ENCODE assay signal across 8 cellular contexts in the genomic region with DNA sequence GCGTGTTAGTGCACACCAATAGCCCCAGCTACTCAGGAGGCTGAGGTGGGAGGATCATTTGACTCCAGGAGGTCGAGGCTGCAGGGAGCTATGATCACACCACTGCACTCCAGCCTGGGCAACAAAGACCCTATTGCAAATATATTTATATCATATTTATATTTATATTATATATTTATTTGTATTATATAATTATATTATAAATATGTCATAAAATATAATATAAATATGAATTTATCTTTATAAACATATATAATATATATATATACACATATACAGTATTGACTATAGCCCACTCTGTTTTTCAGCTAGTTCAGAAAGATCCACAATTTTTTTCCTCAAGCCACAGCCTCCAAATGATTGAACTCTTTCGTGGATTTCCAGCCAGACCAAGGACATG. TPM values are rescaled to one million over a fixed set of nuclear protein-coding genes. Genes with fewer than 3 reads are reported as not detected.
"Had no signal": no experiment of that assay in that cellular context is flagged by ENCODE, and none has a peak within 500 bp of the region (broad histone marks: within the 10 kb centered on the region; RNA-seq: fewer than 3 reads in every experiment).

No MANE protein-coding gene starts in this region.

- DNase-seq: IMR-90, KBM-7, KG1 had no signal

- H3K4me3 Mint-ChIP-seq: IgD-negative memory B cell had no signal

- H3K36me3 Mint-ChIP-seq: IgD-negative memory B cell had no signal

- H3K27ac Mint-ChIP-seq: IgD-negative memory B cell had no signal

- H3K27me3 Mint-ChIP-seq: IgD-negative memory B cell had no signal

- ATAC-seq: HepG2, K562 had no signal

- H3K4me1 Mint-ChIP-seq: IgD-negative memory B cell had no signal

RNA-seq across cellular contexts. Expression of gene MYL10, which starts 45.3 kb away (rescaled TPM):
- total RNA-seq: HepG2, HT-29, HT1080, IMR-90, K562 had no signal
